8 cellular contexts compared by ENCODE assay signal in genomic region chr7:94657771-94658693, GRCh38. TPM values are rescaled to one million over a fixed set of nuclear protein-coding genes. Genes with fewer than 3 reads are reported as not detected.
DNase-seq lines count a peak whose midpoint lies in the region; ATAC-seq and TF ChIP-seq lines count a peak whose summit lies in the region.

No MANE protein-coding gene starts in this region.

- peak overlapping the region; percentile 55 for H3K4me3 Mint-ChIP-seq in activated naive CD4-positive, alpha-beta T cell treated with anti-CD3 and anti-CD28 coated beads, Interleukin-2, amount 10 ng/mL, durations not matched to agents 7 days and 5 days
- H3K4me3 Mint-ChIP-seq in osteocyte (ENCODE audit: unreplicated experiment): peak overlapping the region; percentile 90

- H3K36me3 ChIP-seq in thoracic aorta: no peaks in the 10 kb centered on the region

- peak overlapping the region; percentile 69 for H3K27ac Mint-ChIP-seq in activated naive CD4-positive, alpha-beta T cell treated with anti-CD3 and anti-CD28 coated beads, Interleukin-2, amount 10 ng/mL, durations not matched to agents 7 days and 5 days
- peak overlapping the region; percentile 41 for H3K27ac Mint-ChIP-seq in osteocyte (ENCODE audit: unreplicated experiment)

- DNase-seq in GF-D8 (lab: John Stamatoyannopoulos, UW): peak; percentile 60
- peak; percentile 94 for DNase-seq in NB4 (ENCODE audit: low read depth)
- peak; percentile 96 for DNase-seq in SK-N-DZ (ENCODE audit: low spot score)
- DNase-seq in activated naive CD4-positive, alpha-beta T cell treated with anti-CD3 and anti-CD28 coated beads, Interleukin-2, amount 10 ng/mL, durations not matched to agents 7 days and 5 days: peak; percentile 93
- DNase-seq in germinal center (ENCODE audit: low spot score): peak; percentile 83
- peak; percentile 97 for DNase-seq in osteocyte (ENCODE audit: extremely low spot score, unreplicated experiment)
- peak; percentile 79 for DNase-seq in thoracic aorta (ENCODE audit: low spot score)

- H3K27me3 ChIP-seq in thoracic aorta (replicated peaks; ENCODE audit: insufficient read depth): no peaks in the 10 kb centered on the region

- TF ChIP-seq CTCF in NB4 (IDR thresholded peaks at IDR 0.05; ENCODE audit: low read depth, low read length) (no peak), osteocyte (IDR thresholded peaks at IDR 0.05) (no peak), thoracic aorta (IDR thresholded peaks at IDR 0.05) (no peak)

- TF ChIP-seq POLR2A in NB4 (IDR thresholded peaks at IDR 0.05; ENCODE audit: extremely low read depth, insufficient read length): no peak

- CTCF ChIA-PET in activated naive CD4-positive, alpha-beta T cell treated with anti-CD3 and anti-CD28 coated beads, Interleukin-2, amount 10 ng/mL, durations not matched to agents 7 days and 5 days (lab: Charles Lee): interaction anchor here (1.4 kb wide), 1 partner anchor 821 kb away, joined by 3 read pairs; no protein-coding TSS in a partner anchor

- no peaks in the 10 kb centered on the region for H3K36me3 Mint-ChIP-seq in activated naive CD4-positive, alpha-beta T cell treated with anti-CD3 and anti-CD28 coated beads, Interleukin-2, amount 10 ng/mL, durations not matched to agents 7 days and 5 days
- no peaks in the 10 kb centered on the region for H3K36me3 Mint-ChIP-seq in osteocyte (ENCODE audit: unreplicated experiment)

- H3K4me1 ChIP-seq in thoracic aorta (ENCODE audit: control insufficient read depth in 1 of 2, low read depth in 2 of 2): peaks cover 0 to 5% of the 10 kb centered on the region in 2 donors

- ATAC-seq in HG02588 (IDR thresholded peaks at IDR 0.05; ENCODE audit: unreplicated experiment) (peak; percentile 82), thoracic aorta (ENCODE audit: insufficient number of reproducible peaks, low FRiP score, low read depth) (peak; percentile 49)

- H3K27me3 Mint-ChIP-seq in activated naive CD4-positive, alpha-beta T cell treated with anti-CD3 and anti-CD28 coated beads, Interleukin-2, amount 10 ng/mL, durations not matched to agents 7 days and 5 days: peaks cover 26% of the 10 kb centered on the region
- H3K27me3 Mint-ChIP-seq in osteocyte (ENCODE audit: unreplicated experiment): no peaks in the 10 kb centered on the region

- H3K9me3 Mint-ChIP-seq in activated naive CD4-positive, alpha-beta T cell treated with anti-CD3 and anti-CD28 coated beads, Interleukin-2, amount 10 ng/mL, durations not matched to agents 7 days and 5 days: no peaks in the 10 kb centered on the region
- no peaks in the 10 kb centered on the region for H3K9me3 Mint-ChIP-seq in osteocyte (ENCODE audit: unreplicated experiment)

- peaks cover 23% of the 10 kb centered on the region for H3K4me1 Mint-ChIP-seq in activated naive CD4-positive, alpha-beta T cell treated with anti-CD3 and anti-CD28 coated beads, Interleukin-2, amount 10 ng/mL, durations not matched to agents 7 days and 5 days
- H3K4me1 Mint-ChIP-seq in osteocyte (ENCODE audit: unreplicated experiment): peaks cover 14% of the 10 kb centered on the region

- H3K27ac ChIP-seq in thoracic aorta: peak overlapping the region in 1 of 2 donors; percentile 37

- H3K4me3 ChIP-seq in NB4 (ENCODE audit: low read depth, low read length): peak overlapping the region; percentile 55
- H3K4me3 ChIP-seq in thoracic aorta: peak overlapping the region; percentile 86

- no peaks in the 10 kb centered on the region for H3K9me3 ChIP-seq in thoracic aorta

RNA-seq across cellular contexts. Expression of gene SGCE, which starts 2.1 kb away (rescaled TPM):
- 27.7 and 41.0 TPM in 2 replicates for polyA plus RNA-seq in SK-N-DZ (2014; cell fraction: cytosol; rRNA removed)
- 25.4 and 40.0 TPM in 2 replicates for polyA plus RNA-seq in SK-N-DZ (2014; cell fraction: nucleus; rRNA removed)
- total RNA-seq in osteocyte (85.6 and 96.8 TPM in 2 replicates), thoracic aorta (100 to 1,000 TPM; 106 to 131 TPM)
